ENCODE assay signal across 31 cellular contexts in the genomic region with DNA sequence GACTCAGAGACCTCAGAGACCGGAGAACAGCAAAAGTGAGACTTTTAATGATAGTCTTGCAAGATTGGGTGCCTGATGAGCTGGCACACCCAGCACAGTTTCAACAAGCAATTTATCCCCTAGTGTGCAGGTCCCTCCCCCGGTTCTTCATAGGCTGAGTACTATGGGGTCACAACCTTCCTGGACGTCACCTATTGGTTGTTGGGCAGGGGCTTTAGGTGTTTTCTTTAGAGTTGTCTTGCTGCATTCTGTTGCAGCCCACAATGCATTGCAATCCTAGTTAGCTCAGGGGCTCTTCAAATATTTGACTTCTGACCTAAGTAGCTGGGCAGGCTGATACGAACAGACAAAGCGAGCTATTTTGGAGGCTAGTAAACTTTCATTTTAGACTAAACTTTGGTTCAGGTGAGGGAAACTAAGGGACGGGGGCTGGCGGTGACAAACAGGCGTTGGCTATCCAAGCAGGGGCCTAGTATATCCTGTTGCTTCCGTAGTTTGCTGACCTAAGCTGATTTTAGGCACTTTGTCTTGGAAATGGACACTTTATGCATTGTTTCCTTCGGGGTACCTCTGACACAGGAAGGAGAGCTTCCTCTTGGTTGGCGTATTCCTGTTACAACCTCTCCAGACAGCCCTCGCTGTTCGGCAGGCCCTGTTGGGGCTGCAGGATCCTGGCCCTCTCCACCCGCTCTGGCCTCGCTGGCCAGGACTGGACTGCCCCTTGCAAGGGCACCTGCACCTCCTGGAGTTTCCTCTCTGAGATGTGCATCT. TPM values are rescaled to one million over a fixed set of nuclear protein-coding genes. Genes with fewer than 3 reads are reported as not detected.
DNase-seq lines count a peak whose midpoint lies in the region; ATAC-seq and TF ChIP-seq lines count a peak whose summit lies in the region.
"Had no signal": no experiment of that assay in that cellular context is flagged by ENCODE, and none has a peak within 500 bp of the region (broad histone marks: within the 10 kb centered on the region; RNA-seq: fewer than 3 reads in every experiment).

No MANE protein-coding gene starts in this region.

- H3K4me3 ChIP-seq in cardiac muscle cell (no peak overlapping the region), right lobe of liver (peak overlapping the region; percentile 22 to 50 (median 37)), upper lobe of right lung (no peak overlapping the region), BE2C (ENCODE audit: low read depth, low read length) (no peak overlapping the region), tibial nerve (no peak overlapping the region)
- H3K4me3 ChIP-seq: dorsolateral prefrontal cortex, MG63 had no signal

- H3K9me3 ChIP-seq in cardiac muscle cell (ENCODE audit: low read depth): no peaks in the 10 kb centered on the region
- no peaks in the 10 kb centered on the region for H3K9me3 ChIP-seq in right lobe of liver
- H3K9me3 ChIP-seq in upper lobe of right lung: no peaks in the 10 kb centered on the region
- H3K9me3 ChIP-seq in BE2C: no peaks in the 10 kb centered on the region
- H3K9me3 ChIP-seq in tibial nerve: peaks cover 0 to 6% (median 0%) of the 10 kb centered on the region in 4 donors
- H3K9me3 ChIP-seq: MG63, neutrophil had no signal

- TF ChIP-seq POLR2A in right lobe of liver (IDR thresholded peaks at IDR 0.05): peak; percentile 92
- TF ChIP-seq POLR2A in tibial nerve (IDR thresholded peaks at IDR 0.05): no peak

- TF ChIP-seq EP300 in tibial nerve (IDR thresholded peaks at IDR 0.05): no peak

- intact Hi-C loops in cardiac septum (cut with DNase I): loop anchor here (10.0 kb wide), 1 partner anchor 278 kb away; no protein-coding TSS in a partner anchor
- intact Hi-C loops in right lobe of liver (cut with DNase I): loop anchor here in 1 of 2 donors (5.0 kb wide), 1 partner anchor 55 kb away; no protein-coding TSS in a partner anchor
- intact Hi-C loops in upper lobe of right lung (cut with DNase I): no loop called here

- H3K4me1 ChIP-seq in cardiac muscle cell (ENCODE audit: low read depth) (peaks cover 22% of the 10 kb centered on the region), right lobe of liver (peaks cover 0 to 33% (median 11%) of the 10 kb centered on the region in 4 donors), upper lobe of right lung (peaks cover 12% of the 10 kb centered on the region), BE2C (peaks cover 12% of the 10 kb centered on the region), tibial nerve (peaks cover 0 to 18% (median 7%) of the 10 kb centered on the region in 4 donors)

- ATAC-seq in right lobe of liver (peak; percentile 15 to 25 (median 18)), upper lobe of right lung (no peak)
- ATAC-seq: activated CD8-positive, alpha-beta T cell treated with anti-CD3 and anti-CD28 coated beads for 36 hours; CD8-positive, alpha-beta T cell; PC-3; SK-N-SH treated with all-trans-retinoic acid at 6 μM for 48 hours; T-helper 17 cell had no signal

- H3K27ac ChIP-seq in cardiac muscle cell: peak overlapping the region; percentile 16
- H3K27ac ChIP-seq in right lobe of liver: peak overlapping the region; percentile 66 to 90 (median 76)
- H3K27ac ChIP-seq in upper lobe of right lung: peak overlapping the region; percentile 65
- no peak overlapping the region for H3K27ac ChIP-seq in tibial nerve
- H3K27ac ChIP-seq: dorsolateral prefrontal cortex, epithelial cell of prostate, neutrophil had no signal

- no peak for DNase-seq in cardiac muscle cell (ENCODE audit: low read depth in 1 of 2, low spot score in 1 of 2)
- DNase-seq in cardiac septum (ENCODE audit: low spot score): no peak
- peak; percentile 10 for DNase-seq in dermis blood vessel endothelial cell
- DNase-seq in right lobe of liver: peak in 1 of 3 donors; percentile 65
- DNase-seq in upper lobe of right lung: no peak
- no peak for DNase-seq in BE2C
- no peak for DNase-seq in tibial nerve (ENCODE audit: low spot score in 2 of 2)
- DNase-seq in medulla oblongata (ENCODE audit: extremely low spot score): no peak
- DNase-seq: activated CD4-positive, alpha-beta T cell treated with anti-CD3 and anti-CD28 coated beads for 1 hour; activated CD8-positive, alpha-beta T cell treated with anti-CD3 and anti-CD28 coated beads for 36 hours; activated effector memory CD4-positive, alpha-beta T cell treated with Interleukin-2 at 50 U/mL for 16 hours; activated naive CD8-positive, alpha-beta T cell treated with anti-CD3 and anti-CD28 coated beads for 36 hours; AML-193; aorta; CD8-positive, alpha-beta T cell; DMS 273 treated with DMSO at 0.1 percent for 48 hours; dorsolateral prefrontal cortex; EL; GOT3; KBM-7; mesendoderm; MG63; NCI-H1436; NCI-H446 treated with DMSO at 0.1 percent for 48 hours; PC-3; stimulated activated CD4-positive, alpha-beta T cell treated with anti-CD3 and anti-CD28 coated beads, Interleukin-15, amount 100 ng/mL, for 24 hours; stimulated activated naive CD4-positive, alpha-beta T cell; T-helper 17 cell had no signal

- no peaks in the 10 kb centered on the region for H3K27me3 ChIP-seq in cardiac muscle cell
- H3K27me3 ChIP-seq in right lobe of liver: no peaks in the 10 kb centered on the region
- H3K27me3 ChIP-seq in upper lobe of right lung: no peaks in the 10 kb centered on the region
- H3K27me3 ChIP-seq in BE2C: no peaks in the 10 kb centered on the region
- no peaks in the 10 kb centered on the region for H3K27me3 ChIP-seq in tibial nerve
- H3K27me3 ChIP-seq: dorsolateral prefrontal cortex, MG63, neutrophil had no signal

- H3K36me3 ChIP-seq in cardiac muscle cell (peaks cover 9% of the 10 kb centered on the region), right lobe of liver (peaks cover 0 to 9% (median 5%) of the 10 kb centered on the region in 4 donors), upper lobe of right lung (peaks cover 26% of the 10 kb centered on the region), BE2C (peaks cover 16% of the 10 kb centered on the region), tibial nerve (peaks cover 0 to 31% (median 0%) of the 10 kb centered on the region in 3 donors)

- 34% methylated on average over 13 of the region's 15 CpGs for WGBS in right lobe of liver (ENCODE audit: insufficient coverage, low coverage, low lambda C conversion rate, missing lambda C conversion rate)
- WGBS in tibial nerve, 2 donors: 84 to 86% methylated on average over 15 of the region's 15 CpGs

- TF ChIP-seq CTCF in cardiac muscle cell (IDR thresholded peaks at IDR 0.05; ENCODE audit: low read depth, low read length) (no peak), right lobe of liver (IDR thresholded peaks at IDR 0.05) (no peak), upper lobe of right lung (IDR thresholded peaks at IDR 0.05) (no peak), BE2C (IDR thresholded peaks at IDR 0.05; ENCODE audit: low read depth, low read length) (no peak), tibial nerve (IDR thresholded peaks at IDR 0.05) (no peak)

RNA-seq across cellular contexts. Expression of gene SIVA1, which starts 14.1 kb away (rescaled TPM):
- total RNA-seq in cardiac muscle cell: 217 and 278 TPM in 2 replicates
- 124 and 145 TPM in 2 replicates for polyA plus RNA-seq in cardiac muscle cell
- total RNA-seq in cardiac septum: 50.9 TPM
- 115 and 214 TPM in 2 replicates for total RNA-seq in dermis blood vessel endothelial cell
- total RNA-seq in right lobe of liver: 100 to 1,000 TPM in 2 of 6 experiments, 10 to 100 TPM in 4; 38.1 to 252 (median 50.6) TPM
- 66.1 TPM for total RNA-seq in upper lobe of right lung
- polyA plus RNA-seq in BE2C (2012; ENCODE audit: insufficient read depth, insufficient read length, low read depth): 407 TPM
- 100 to 1,000 TPM; 260 to 422 (median 378) TPM for total RNA-seq in tibial nerve

RNA-seq across cellular contexts. Expression of gene AKT1, which starts 28.5 kb away (rescaled TPM):
- total RNA-seq in cardiac muscle cell (173 and 190 TPM in 2 replicates), cardiac septum (172 TPM), dermis blood vessel endothelial cell (163 and 236 TPM in 2 replicates), right lobe of liver (10 to 100 TPM; 66.7 to 92.1 (median 83.9) TPM), upper lobe of right lung (174 TPM), tibial nerve (100 to 1,000 TPM; 130 to 199 (median 144) TPM)
- 218 and 242 TPM in 2 replicates for polyA plus RNA-seq in cardiac muscle cell
- polyA plus RNA-seq in BE2C (2012; ENCODE audit: insufficient read depth, insufficient read length, low read depth): 185 TPM

RNA-seq across cellular contexts. Expression of gene ZBTB42, which starts 33.9 kb away (rescaled TPM):
- 14.4 and 26.4 TPM in 2 replicates for total RNA-seq in cardiac muscle cell
- 7.6 and 9.6 TPM in 2 replicates for polyA plus RNA-seq in cardiac muscle cell
- total RNA-seq in cardiac septum: 8.6 TPM
- total RNA-seq in dermis blood vessel endothelial cell: 5.1 and 7.0 TPM in 2 replicates
- total RNA-seq in right lobe of liver: 10 to 100 TPM in 2 of 6 experiments, 1 to 10 TPM in 4; 2.2 to 13.7 (median 3.6) TPM
- 12.3 TPM for total RNA-seq in upper lobe of right lung
- polyA plus RNA-seq in BE2C (2012; ENCODE audit: insufficient read depth, insufficient read length, low read depth): 3.3 TPM
- total RNA-seq in tibial nerve: 10 to 100 TPM in 1 of 4 donors, 1 to 10 TPM in 3; 5.9 to 12.3 (median 6.7) TPM

RNA-seq across cellular contexts. Expression of gene ADSS1, which starts 43.0 kb away (rescaled TPM):
- total RNA-seq in cardiac muscle cell: 53.8 and 63.8 TPM in 2 replicates
- polyA plus RNA-seq in cardiac muscle cell: 53.4 and 73.3 TPM in 2 replicates
- 114 TPM for total RNA-seq in cardiac septum
- total RNA-seq in dermis blood vessel endothelial cell: 0.98 and 2.2 TPM in 2 replicates
- total RNA-seq in right lobe of liver: 10 to 100 TPM in 5 of 6 experiments, 1 to 10 TPM in 1; 8.1 to 50.5 (median 36.8) TPM
- 5.5 TPM for total RNA-seq in upper lobe of right lung
- 1.5 TPM for polyA plus RNA-seq in BE2C (2012; ENCODE audit: insufficient read depth, insufficient read length, low read depth)
- total RNA-seq in tibial nerve: 10 to 100 TPM in 1 of 4 donors, 1 to 10 TPM in 3; 4.8 to 11.4 (median 6.3) TPM

Comparison
In these comparisons a context has a peak if more than half of its experiments do, and no peak if none do; other contexts are left out.
1. H3K27ac ChIP-seq: peak in cardiac muscle cell (single experiment), right lobe of liver (3 of 3) and upper lobe of right lung (single experiment); none in tibial nerve (0 of 4).
2. H3K4me3 ChIP-seq: peak in right lobe of liver (3 of 3); none in cardiac muscle cell (single experiment), upper lobe of right lung (single experiment), BE2C (single experiment) and tibial nerve (0 of 4).